In genomic region chr10:69175326-69175725, GRCh38 we compare ENCODE assay signal across 2 cellular contexts.
TF ChIP-seq lines count a peak whose summit lies in the region.

No MANE protein-coding gene starts in this region.

TF ChIP-seq in K562, 482 proteins besides CTCF, POLR2A, EP300 and RAD21:
- peak; percentile 6 for TF ChIP-seq FOS (IDR thresholded peaks at IDR 0.05; ENCODE audit: extremely low read depth, insufficient read length)
- peak; percentile 9 for TF ChIP-seq RBM25 (IDR thresholded peaks at IDR 0.05; ENCODE audit: low read depth, low read length, severe bottlenecking)
- TF ChIP-seq ASH1L (IDR thresholded peaks at IDR 0.05; ENCODE audit: borderline replicate concordance, low read depth, partially characterized antibody), result peak; percentile 69
- TF ChIP-seq CC2D1A (IDR thresholded peaks at IDR 0.05), result peak; percentile 70
- TF ChIP-seq NFYB (IDR thresholded peaks at IDR 0.05; ENCODE audit: extremely low read depth, insufficient read length), result peak; percentile 64

TF ChIP-seq in HepG2, 621 proteins besides CTCF, POLR2A, EP300 and RAD21:
- TF ChIP-seq NFYC (CRISPR knock-in tag; IDR thresholded peaks at IDR 0.05), result 0 out of 2 replicates have a peak, but pooled peaks have one; percentile 15
